In genomic region chr13:49443689-49444516, GRCh38 we compare ENCODE assay signal across 1 cellular context.
A peak's percentile ranks its signal among the peaks of the same experiment; 100 is the strongest.
TF ChIP-seq lines count a peak whose summit lies in the region.

TSS of gene CAB39L (minus strand) at chr13:49444064. CDS start at chr13:49382910, 61,154 bp downstream.
TSS of gene SETDB2 (plus strand) at chr13:49444274. CDS start at chr13:49451894, 7,620 bp downstream.

TF ChIP-seq in HEK293, 187 proteins besides CTCF, POLR2A, EP300 and RAD21 (continued from another document):
- TF ChIP-seq ZBTB11 (tag by site-specific recombination; conservative IDR thresholded peaks at IDR 0.05; ENCODE audit: low read depth) (peak; percentile 69), ZNF18 (tag by site-specific recombination; IDR thresholded peaks at IDR 0.05) (peak; percentile 36; the same call in 1 of the 2 replicates), HOXD13 (CRISPR knock-in tag; IDR thresholded peaks at IDR 0.05; ENCODE audit: borderline replicate concordance) (peak; percentile 86), INSM2 (tag by site-specific recombination; IDR thresholded peaks at IDR 0.05) (0 out of 2 replicates have a peak, but pooled peaks have one; percentile 29), PRDM4 (tag by site-specific recombination; IDR thresholded peaks at IDR 0.05) (0 out of 2 replicates have a peak, but pooled peaks have one; percentile 60), ZNF324 (tag by site-specific recombination; IDR thresholded peaks at IDR 0.05) (peak; percentile 89), ZBTB48 (tag by site-specific recombination; IDR thresholded peaks at IDR 0.05) (peak; percentile 42), ZNF24 (tag by site-specific recombination; IDR thresholded peaks at IDR 0.05) (peak; percentile 80; the same call in 1 of the 2 replicates), ELK4 (IDR thresholded peaks at IDR 0.05; ENCODE audit: borderline replicate concordance, low read depth, low read length) (no peak), PATZ1 (tag by site-specific recombination; IDR thresholded peaks at IDR 0.05) (peak; percentile 87), ZNF175 (tag by site-specific recombination; IDR thresholded peaks at IDR 0.05) (no peak), ZNF121 (tag by site-specific recombination; IDR thresholded peaks at IDR 0.05) (peak; percentile 9; the same call in 1 of the 2 replicates), IKZF3 (tag by site-specific recombination; IDR thresholded peaks at IDR 0.05) (no peak), WT1 (tag by site-specific recombination; IDR thresholded peaks at IDR 0.05) (peak; percentile 53), GLIS1 (tag by site-specific recombination; IDR thresholded peaks at IDR 0.05) (peak; percentile 85), ZNF629 (tag by site-specific recombination; IDR thresholded peaks at IDR 0.05) (peak; percentile 30), REST (tag by site-specific recombination; IDR thresholded peaks at IDR 0.05) (0 out of 2 replicates have a peak, but pooled peaks have one; percentile 18)
- TF ChIP-seq, protein P1, sequence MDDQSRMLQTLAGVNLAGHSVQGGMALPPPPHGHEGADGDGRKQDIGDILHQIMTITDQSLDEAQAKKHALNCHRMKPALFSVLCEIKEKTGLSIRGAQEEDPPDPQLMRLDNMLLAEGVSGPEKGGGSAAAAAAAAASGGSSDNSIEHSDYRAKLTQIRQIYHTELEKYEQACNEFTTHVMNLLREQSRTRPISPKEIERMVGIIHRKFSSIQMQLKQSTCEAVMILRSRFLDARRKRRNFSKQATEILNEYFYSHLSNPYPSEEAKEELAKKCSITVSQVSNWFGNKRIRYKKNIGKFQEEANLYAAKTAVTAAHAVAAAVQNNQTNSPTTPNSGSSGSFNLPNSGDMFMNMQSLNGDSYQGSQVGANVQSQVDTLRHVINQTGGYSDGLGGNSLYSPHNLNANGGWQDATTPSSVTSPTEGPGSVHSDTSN (CRISPR knock-in tag; IDR thresholded peaks at IDR 0.05), result peak; percentile 37; the same call in 1 of the 2 replicates
- TF ChIP-seq, protein P2, sequence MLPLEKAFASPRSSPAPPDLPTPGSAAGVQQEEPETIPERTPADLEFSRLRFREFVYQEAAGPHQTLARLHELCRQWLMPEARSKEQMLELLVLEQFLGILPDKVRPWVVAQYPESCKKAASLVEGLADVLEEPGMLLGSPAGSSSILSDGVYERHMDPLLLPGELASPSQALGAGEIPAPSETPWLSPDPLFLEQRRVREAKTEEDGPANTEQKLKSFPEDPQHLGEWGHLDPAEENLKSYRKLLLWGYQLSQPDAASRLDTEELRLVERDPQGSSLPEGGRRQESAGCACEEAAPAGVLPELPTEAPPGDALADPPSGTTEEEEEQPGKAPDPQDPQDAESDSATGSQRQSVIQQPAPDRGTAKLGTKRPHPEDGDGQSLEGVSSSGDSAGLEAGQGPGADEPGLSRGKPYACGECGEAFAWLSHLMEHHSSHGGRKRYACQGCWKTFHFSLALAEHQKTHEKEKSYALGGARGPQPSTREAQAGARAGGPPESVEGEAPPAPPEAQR (tag by site-specific recombination; IDR thresholded peaks at IDR 0.05), result no peak
